2 cellular contexts compared by ENCODE assay signal in genomic region chr16:15654591-15654990, GRCh38.
TF ChIP-seq lines count a peak whose summit lies in the region.

No MANE protein-coding gene starts in this region.

TF ChIP-seq in IMR-90, 13 proteins besides CTCF, POLR2A, EP300 and RAD21:
- TF ChIP-seq MXI1 (IDR thresholded peaks at IDR 0.05; ENCODE audit: borderline replicate concordance, low read depth, low read length) (no peak), MAZ (IDR thresholded peaks at IDR 0.05; ENCODE audit: borderline replicate concordance, low read depth, low read length) (no peak), USF2 (IDR thresholded peaks at IDR 0.05; ENCODE audit: low read depth, low read length) (no peak), RCOR1 (IDR thresholded peaks at IDR 0.05; ENCODE audit: insufficient replicate concordance, low read length) (no peak), BHLHE40 (IDR thresholded peaks at IDR 0.05; ENCODE audit: low read depth, low read length) (no peak), ELK1 (IDR thresholded peaks at IDR 0.05; ENCODE audit: borderline replicate concordance, low read depth, low read length) (no peak), CEBPB (IDR thresholded peaks at IDR 0.05; ENCODE audit: low read depth, low read length) (no peak), NFE2L2 (IDR thresholded peaks at IDR 0.05; ENCODE audit: low read depth, low read length) (no peak), RFX5 (IDR thresholded peaks at IDR 0.05; ENCODE audit: low read depth, low read length) (no peak), FOS (IDR thresholded peaks at IDR 0.05; ENCODE audit: low read depth, low read length) (no peak), SMC3 (IDR thresholded peaks at IDR 0.05; ENCODE audit: low read depth, low read length) (no peak), CHD1 (IDR thresholded peaks at IDR 0.05; ENCODE audit: low read depth, low read length) (no peak)

TF ChIP-seq in GM12878, 131 proteins besides CTCF, POLR2A, EP300 and RAD21:
- no peak for TF ChIP-seq BCLAF1 (IDR thresholded peaks at IDR 0.05)
- TF ChIP-seq TBL1XR1 (IDR thresholded peaks at IDR 0.05; ENCODE audit: low read depth, low read length), result no peak
- TF ChIP-seq BHLHE40 (IDR thresholded peaks at IDR 0.05; ENCODE audit: borderline replicate concordance in 1 of 2, low read depth in 2 of 2, low read length in 1 of 2), result no peak
- no peak for TF ChIP-seq MEF2A (IDR thresholded peaks at IDR 0.05; ENCODE audit: insufficient read depth, low read depth, low read length)
- TF ChIP-seq LARP7 (IDR thresholded peaks at IDR 0.05), result no peak
- no peak for TF ChIP-seq SP1 (IDR thresholded peaks at IDR 0.05; ENCODE audit: low read depth, low read length)
- TF ChIP-seq GABPA (IDR thresholded peaks at IDR 0.05; ENCODE audit: low read depth), result no peak
